In genomic region chr16:53131050-53131362, GRCh38 we compare ENCODE assay signal across 8 cellular contexts.
DNase-seq lines count a peak whose midpoint lies in the region; FAIRE-seq and TF ChIP-seq lines count a peak whose summit lies in the region.

No MANE protein-coding gene starts in this region.

- no peak for FAIRE-seq in GM19239 (lab: Jason Lieb, UNC)

- no peaks in the 10 kb centered on the region for H3K9me3 Mint-ChIP-seq in activated T-cell treated with anti-CD3 and anti-CD28 coated beads, Interleukin-2, amount 50 U/mL, for 24 hours

- H3K27ac ChIP-seq in KOPT-K1 (ENCODE audit: low read depth, low read length, poor library complexity, severe bottlenecking) = peak overlapping the region; percentile 74

- peak overlapping the region; percentile 71 for H3K4me3 ChIP-seq in epithelial cell of proximal tubule (ENCODE audit: low read depth, low read length)
- peak overlapping the region; percentile 56 for H3K4me3 ChIP-seq in skeletal muscle cell (ENCODE audit: low read depth, low read length)

- TF ChIP-seq CTCF in epithelial cell of proximal tubule (conservative IDR thresholded peaks at IDR 0.05; ENCODE audit: low read depth, low read length) = no peak

- no peak for DNase-seq in activated T-cell treated with anti-CD3 and anti-CD28 coated beads, Interleukin-2, amount 50 U/mL, for 24 hours
- DNase-seq in activated T-cell treated with anti-CD3 and anti-CD28 coated beads, Interleukin-2, amount 50 U/mL, for 48 hours = no peak
- DNase-seq in epithelial cell of proximal tubule (ENCODE audit: low read depth) (no peak), skeletal muscle cell (ENCODE audit: low read depth) (no peak), NCI-H524 treated with DMSO at 0.1 percent for 48 hours (lab: John Stamatoyannopoulos, UW) (no peak), NCI-H1105 (lab: John Stamatoyannopoulos, UW) (no peak), GM19239 (ENCODE audit: insufficient read length, low spot score) (no peak)

- H3K27me3 Mint-ChIP-seq in activated T-cell treated with anti-CD3 and anti-CD28 coated beads, Interleukin-2, amount 50 U/mL, for 24 hours = no peaks in the 10 kb centered on the region

- H3K4me3 Mint-ChIP-seq in activated T-cell treated with anti-CD3 and anti-CD28 coated beads, Interleukin-2, amount 50 U/mL, for 24 hours = peak overlapping the region; percentile 62

- H3K36me3 Mint-ChIP-seq in activated T-cell treated with anti-CD3 and anti-CD28 coated beads, Interleukin-2, amount 50 U/mL, for 24 hours (ENCODE audit: low read depth) = peaks cover 3% of the 10 kb centered on the region

- H3K36me3 ChIP-seq in KOPT-K1 (ENCODE audit: insufficient read depth, low read length) = no peaks in the 10 kb centered on the region

- H3K4me1 Mint-ChIP-seq in activated T-cell treated with anti-CD3 and anti-CD28 coated beads, Interleukin-2, amount 50 U/mL, for 24 hours (ENCODE audit: low read depth) = peaks cover 15% of the 10 kb centered on the region

- H3K27ac Mint-ChIP-seq in activated T-cell treated with anti-CD3 and anti-CD28 coated beads, Interleukin-2, amount 50 U/mL, for 24 hours = no peak overlapping the region

- no peaks in the 10 kb centered on the region for H3K9me3 ChIP-seq in KOPT-K1 (ENCODE audit: insufficient read depth, low read length, poor library complexity, severe bottlenecking)
